ENCODE assay signal across 6 cellular contexts in genomic region chr10:5222942-5223341, GRCh38. TPM values are rescaled to one million over a fixed set of nuclear protein-coding genes. Genes with fewer than 3 reads are reported as not detected.
"Had no signal": no experiment of that assay in that cellular context is flagged by ENCODE, and none has a peak within 500 bp of the region (broad histone marks: within the 10 kb centered on the region; RNA-seq: fewer than 3 reads in every experiment).

No MANE protein-coding gene starts in this region.

RNA-seq across cellular contexts. Expression of gene AKR1C4, which starts 26.3 kb away (rescaled TPM):
- total RNA-seq: GM23338, H1, H9, HT1080, IMR-90 had no signal
- polyA plus RNA-seq: GM23338, H1, IMR-90, K562 had no signal

RNA-seq across cellular contexts. Expression of gene AKR1C8, which starts 38.0 kb away (rescaled TPM):
- total RNA-seq: GM23338, H1, H9, HT1080, IMR-90 had no signal
- polyA plus RNA-seq: GM23338, H1, IMR-90 had no signal
